In the genomic region with DNA sequence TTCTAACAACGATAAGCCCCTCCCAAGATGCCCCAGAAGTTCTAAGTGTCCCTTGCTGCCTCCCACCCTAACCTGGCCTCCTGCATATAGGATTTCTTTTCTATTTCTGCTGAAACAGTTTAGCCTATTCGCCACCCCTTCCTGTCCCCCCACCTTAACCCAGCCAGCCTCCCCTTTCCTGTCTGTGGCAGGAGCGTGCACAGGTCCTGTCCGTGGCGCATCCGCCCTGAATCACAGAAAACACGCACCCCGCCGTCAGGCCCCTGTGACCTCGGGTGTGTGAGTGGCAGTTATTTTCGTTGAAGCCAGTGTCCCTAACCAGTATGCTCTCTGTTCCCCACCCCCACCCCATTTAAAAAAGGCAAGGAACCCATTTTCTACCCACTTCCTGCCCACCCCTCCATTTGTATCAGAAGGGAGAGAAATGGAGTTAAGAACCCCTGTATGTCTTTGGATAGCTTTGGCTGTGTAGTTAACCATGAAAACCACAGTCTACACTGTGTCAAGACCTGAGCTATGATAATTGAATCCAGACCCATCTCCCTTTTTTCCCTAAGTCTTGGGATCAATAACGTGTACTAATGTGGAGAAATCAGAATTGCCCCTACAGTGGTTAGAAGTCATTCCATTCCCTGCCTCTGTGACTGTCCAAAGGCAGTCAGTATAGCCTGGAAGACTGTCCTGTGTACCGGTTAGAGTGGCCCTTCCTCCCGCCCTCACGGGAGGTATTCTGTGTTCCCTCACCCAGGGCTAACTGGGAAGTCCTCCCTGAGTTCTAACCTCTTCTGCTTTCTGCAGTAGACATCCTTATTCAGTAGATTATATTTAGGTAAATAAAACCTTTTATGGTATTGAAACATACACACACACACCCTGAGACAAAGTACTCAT, we compare ENCODE assay signal across 8 cellular contexts. TPM values are rescaled to one million over a fixed set of nuclear protein-coding genes. Genes with fewer than 3 reads are reported as not detected.
DNase-seq lines count a peak whose midpoint lies in the region; ATAC-seq and TF ChIP-seq lines count a peak whose summit lies in the region.

No MANE protein-coding gene starts in this region.

- DNase-seq in WERI-Rb-1 (peak; percentile 9), cerebellar cortex (ENCODE audit: low spot score) (peak; percentile 39), H4 (ENCODE audit: low spot score) (no peak)

- H3K27me3 ChIP-seq in WERI-Rb-1 (ENCODE audit: insufficient read depth, low read depth, severe bottlenecking) (no peaks in the 10 kb centered on the region), mucosa of rectum (ENCODE audit: control insufficient read depth in 2 of 2, insufficient read depth in 2 of 2, low read length in 2 of 2) (peaks cover 5 to 10% of the 10 kb centered on the region in 2 donors), stomach smooth muscle (ENCODE audit: control insufficient read depth in 1 of 2, insufficient read depth in 2 of 2, low read length in 2 of 2) (no peaks in the 10 kb centered on the region)

- no peak for TF ChIP-seq CTCF in WERI-Rb-1 (IDR thresholded peaks at IDR 0.05; ENCODE audit: low read depth, low read length)

- H3K9me3 ChIP-seq in WERI-Rb-1 (ENCODE audit: severe bottlenecking): no peaks in the 10 kb centered on the region
- H3K9me3 ChIP-seq in mucosa of rectum (ENCODE audit: control insufficient read depth in 2 of 2, low read length in 2 of 2): no peaks in the 10 kb centered on the region
- H3K9me3 ChIP-seq in stomach smooth muscle (ENCODE audit: control insufficient read depth in 2 of 2, low read length in 2 of 2): no peaks in the 10 kb centered on the region

- H3K9ac ChIP-seq in mucosa of rectum (ENCODE audit: low read depth in 1 of 2, low read length in 2 of 2) (peak overlapping the region; percentile 75 to 92), stomach smooth muscle (ENCODE audit: low read length in 2 of 2) (peak overlapping the region; percentile 97 to 100)

- TF ChIP-seq POLR2A in GM18951 (IDR thresholded peaks at IDR 0.05; ENCODE audit: extremely low read depth, insufficient read depth, insufficient read length): peak; percentile 71

- H3K27ac ChIP-seq in WERI-Rb-1 (no peak overlapping the region), mucosa of rectum (ENCODE audit: low read depth in 2 of 2, low read length in 2 of 2) (peak overlapping the region; percentile 75 to 85), stomach smooth muscle (ENCODE audit: low read length) (peak overlapping the region; percentile 99)

- H3K36me3 ChIP-seq in WERI-Rb-1: peaks cover 60% of the 10 kb centered on the region
- peaks cover 7 to 18% of the 10 kb centered on the region in 2 donors for H3K36me3 ChIP-seq in mucosa of rectum (ENCODE audit: control insufficient read depth in 2 of 2, insufficient read depth in 2 of 2, low read length in 2 of 2)
- peaks cover 42 to 44% of the 10 kb centered on the region in 2 donors for H3K36me3 ChIP-seq in stomach smooth muscle (ENCODE audit: control insufficient read depth in 2 of 2, insufficient read depth in 2 of 2, low read length in 2 of 2)

- ATAC-seq in GM18873 (IDR thresholded peaks at IDR 0.05; ENCODE audit: low FRiP score, unreplicated experiment) (no peak), GM19328 (IDR thresholded peaks at IDR 0.05; ENCODE audit: unreplicated experiment) (no peak)

- in situ Hi-C loops in GM18951 (cut with MboI; ENCODE audit: low sequenced_read_pairs, unreplicated experiment): no loop called here

- H3K4me3 ChIP-seq in WERI-Rb-1 (ENCODE audit: low read depth, low read length): peak overlapping the region; percentile 64
- H3K4me3 ChIP-seq in mucosa of rectum (ENCODE audit: low read length in 2 of 2): peak overlapping the region; percentile 73 to 84
- H3K4me3 ChIP-seq in stomach smooth muscle (ENCODE audit: low read length in 2 of 2): peak overlapping the region; percentile 81 to 94

- H3K4me1 ChIP-seq in mucosa of rectum (ENCODE audit: control insufficient read depth in 2 of 2, insufficient read depth in 2 of 2, low read length in 2 of 2) (peaks cover 7 to 15% of the 10 kb centered on the region in 2 donors), stomach smooth muscle (ENCODE audit: control insufficient read depth, insufficient read depth, low read length) (peaks cover 51% of the 10 kb centered on the region)

RNA-seq across cellular contexts. Expression of gene PLEKHO1, which starts 1.8 kb away (rescaled TPM):
- total RNA-seq in H4 (2014; rRNA removed; shearing (Covaris generic)): 24.9 and 25.9 TPM in 2 replicates
